Comparison of ENCODE assay signal across 25 cellular contexts in genomic region chr20:40802886-40803285, GRCh38.
"Had no signal": no experiment of that assay in that cellular context is flagged by ENCODE, and none has a peak within 500 bp of the region (broad histone marks: within the 10 kb centered on the region; RNA-seq: fewer than 3 reads in every experiment).

No MANE protein-coding gene starts in this region.

- H3K4me3 Mint-ChIP-seq: activated CD4-positive, alpha-beta memory T cell treated with anti-CD3 and anti-CD28 coated beads for 36 hours; activated CD4-positive, alpha-beta T cell treated with anti-CD3 and anti-CD28 coated beads for 36 hours; activated CD4-positive, alpha-beta T cell treated with anti-CD3 and anti-CD28 coated beads, Interleukin-2, amount 10 ng/mL, durations not matched to agents 24 days and 14 days; activated CD8-positive, alpha-beta T cell treated with anti-CD3 and anti-CD28 coated beads, Interleukin-2, amount 10 ng/mL, durations not matched to agents 7 days and 5 days; activated naive CD8-positive, alpha-beta T cell; activated T-cell treated with anti-CD3 and anti-CD28 coated beads, Interleukin-2, amount 50 U/mL, for 4 hours; activated T-helper 17 cell treated with anti-CD3 and anti-CD28 coated beads, Interleukin-2, amount 50 U/mL, for 72 hours; T-helper 17 cell; T-helper 2 cell treated with Interferon-gamma antibody and Interleukin-4, amounts not matched to agents 5 μg/mL and 100 μg/mL, for 36 hours had no signal

- H3K4me3 ChIP-seq: esophagus squamous epithelium had no signal

- DNase-seq: activated CD4-positive, alpha-beta memory T cell treated with anti-CD3 and anti-CD28 coated beads for 36 hours; activated CD4-positive, alpha-beta T cell treated with anti-CD3 and anti-CD28 coated beads for 36 hours; activated CD4-positive, alpha-beta T cell treated with anti-CD3 and anti-CD28 coated beads, Interleukin-2, amount 10 ng/mL, durations not matched to agents 24 days and 14 days; activated CD4-positive, CD25-positive, alpha-beta regulatory T cell; activated CD4-positive, CD25-positive, alpha-beta regulatory T cell treated with anti-CD3 and anti-CD28 coated beads, Interleukin-2, amount 50 U/mL, for 72 hours; activated CD8-positive, alpha-beta T cell treated with anti-CD3 and anti-CD28 coated beads, Interleukin-2, amount 10 ng/mL, durations not matched to agents 7 days and 5 days; activated effector memory CD4-positive, alpha-beta T cell treated with Interleukin-2 at 50 U/mL for 16 hours; activated gamma-delta T cell treated with Interleukin-2 at 50 U/mL for 16 hours; activated naive CD4-positive, alpha-beta T cell treated with anti-CD3 and anti-CD28 coated beads, Interleukin-2, amount 50 U/mL, for 16 hours; activated naive CD4-positive, alpha-beta T cell treated with Interleukin-2 at 50 U/mL for 16 hours; activated T-cell treated with anti-CD3 and anti-CD28 coated beads, Interleukin-2, amount 50 U/mL, for 4 hours; amniotic stem cell; anterior cingulate cortex; brain microvascular endothelial cell; cortex of kidney; dermis blood vessel endothelial cell; effector CD8-positive, alpha-beta T cell; esophagus squamous epithelium; T-helper 1 cell; T-helper 17 cell; T1000; WERI-Rb-1 had no signal

- H3K9me3 Mint-ChIP-seq: activated CD4-positive, alpha-beta memory T cell treated with anti-CD3 and anti-CD28 coated beads for 36 hours; activated CD4-positive, alpha-beta T cell treated with anti-CD3 and anti-CD28 coated beads, Interleukin-2, amount 10 ng/mL, durations not matched to agents 24 days and 14 days; activated T-cell treated with anti-CD3 and anti-CD28 coated beads, Interleukin-2, amount 50 U/mL, for 4 hours; activated T-helper 17 cell treated with anti-CD3 and anti-CD28 coated beads, Interleukin-2, amount 50 U/mL, for 72 hours; T-helper 2 cell treated with Interferon-gamma antibody and Interleukin-4, amounts not matched to agents 5 μg/mL and 100 μg/mL, for 36 hours had no signal

- H3K36me3 Mint-ChIP-seq: activated CD4-positive, alpha-beta memory T cell treated with anti-CD3 and anti-CD28 coated beads for 36 hours; activated naive CD8-positive, alpha-beta T cell had no signal

- H3K27ac Mint-ChIP-seq: activated CD4-positive, alpha-beta memory T cell treated with anti-CD3 and anti-CD28 coated beads for 36 hours; activated CD4-positive, alpha-beta T cell treated with anti-CD3 and anti-CD28 coated beads for 36 hours; activated CD4-positive, alpha-beta T cell treated with anti-CD3 and anti-CD28 coated beads, Interleukin-2, amount 10 ng/mL, durations not matched to agents 24 days and 14 days; activated CD8-positive, alpha-beta T cell treated with anti-CD3 and anti-CD28 coated beads, Interleukin-2, amount 10 ng/mL, durations not matched to agents 7 days and 5 days; activated naive CD8-positive, alpha-beta T cell; activated T-helper 17 cell treated with anti-CD3 and anti-CD28 coated beads, Interleukin-2, amount 50 U/mL, for 72 hours; T-helper 17 cell; T-helper 2 cell treated with Interferon-gamma antibody and Interleukin-4, amounts not matched to agents 5 μg/mL and 100 μg/mL, for 36 hours had no signal

- H3K4me1 Mint-ChIP-seq: activated CD4-positive, alpha-beta T cell treated with anti-CD3 and anti-CD28 coated beads, Interleukin-2, amount 10 ng/mL, durations not matched to agents 24 days and 14 days; activated T-helper 17 cell treated with anti-CD3 and anti-CD28 coated beads, Interleukin-2, amount 50 U/mL, for 72 hours had no signal

- ATAC-seq: activated CD4-positive, alpha-beta T cell treated with anti-CD3 and anti-CD28 coated beads for 36 hours; activated CD8-positive, alpha-beta T cell treated with anti-CD3 and anti-CD28 coated beads, Interleukin-2, amount 10 ng/mL, durations not matched to agents 7 days and 5 days; activated T-cell treated with anti-CD3 and anti-CD28 coated beads, Interleukin-2, amount 50 U/mL, for 4 hours; activated T-helper 17 cell treated with anti-CD3 and anti-CD28 coated beads, Interleukin-2, amount 50 U/mL, for 72 hours; T-helper 17 cell had no signal
